Comparison of ENCODE assay signal across 9 cellular contexts in genomic region chr13:46146898-46147297, GRCh38. TPM values are rescaled to one million over a fixed set of nuclear protein-coding genes. Genes with fewer than 3 reads are reported as not detected.
DNase-seq lines count a peak whose midpoint lies in the region; TF ChIP-seq lines count a peak whose summit lies in the region.
"Had no signal": no experiment of that assay in that cellular context is flagged by ENCODE, and none has a peak within 500 bp of the region (broad histone marks: within the 10 kb centered on the region; RNA-seq: fewer than 3 reads in every experiment).

No MANE protein-coding gene starts in this region.

- no peak overlapping the region for H3K4me3 Mint-ChIP-seq in activated T-cell treated with anti-CD3 and anti-CD28 coated beads, Interleukin-2, amount 50 U/mL, for 24 hours
- H3K4me3 Mint-ChIP-seq in glutamatergic neuron (ENCODE audit: unreplicated experiment), result no peak overlapping the region

- no peak for DNase-seq in activated T-cell treated with anti-CD3 and anti-CD28 coated beads, Interleukin-2, amount 50 U/mL, for 24 hours
- no peak for DNase-seq in activated T-cell treated with anti-CD3 and anti-CD28 coated beads, Interleukin-2, amount 50 U/mL, for 48 hours
- DNase-seq in SK-N-DZ (ENCODE audit: low spot score) (peak; percentile 68), glutamatergic neuron (peak; percentile 51), superior temporal gyrus (ENCODE audit: extremely low spot score) (peak; percentile 56), dedifferentiated amniotic fluid mesenchymal stem cell (ENCODE audit: extremely low spot score) (no peak), NCI-H2029 treated with DMSO at 0.1 percent for 48 hours (lab: John Stamatoyannopoulos, UW) (no peak), SIG-M5 treated with dmso at 0.1 percent for 504 hours (lab: John Stamatoyannopoulos, UW; ENCODE audit: unreplicated experiment) (no peak)
- DNase-seq: naive B cell had no signal

- H3K36me3 Mint-ChIP-seq in activated T-cell treated with anti-CD3 and anti-CD28 coated beads, Interleukin-2, amount 50 U/mL, for 24 hours (ENCODE audit: low read depth), result peaks cover 95% of the 10 kb centered on the region
- no peaks in the 10 kb centered on the region for H3K36me3 Mint-ChIP-seq in glutamatergic neuron (ENCODE audit: unreplicated experiment)

- TF ChIP-seq CTCF in glutamatergic neuron (IDR thresholded peaks at IDR 0.05; ENCODE audit: partially characterized antibody, unreplicated experiment), result no peak

- H3K4me1 Mint-ChIP-seq in activated T-cell treated with anti-CD3 and anti-CD28 coated beads, Interleukin-2, amount 50 U/mL, for 24 hours (ENCODE audit: low read depth), result peaks cover 52% of the 10 kb centered on the region
- peaks cover 8% of the 10 kb centered on the region for H3K4me1 Mint-ChIP-seq in glutamatergic neuron (ENCODE audit: low read depth, unreplicated experiment)

- H3K9me3 Mint-ChIP-seq in activated T-cell treated with anti-CD3 and anti-CD28 coated beads, Interleukin-2, amount 50 U/mL, for 24 hours, result no peaks in the 10 kb centered on the region
- no peaks in the 10 kb centered on the region for H3K9me3 Mint-ChIP-seq in glutamatergic neuron (ENCODE audit: unreplicated experiment)
- H3K9me3 Mint-ChIP-seq: naive B cell had no signal

- H3K27ac Mint-ChIP-seq in activated T-cell treated with anti-CD3 and anti-CD28 coated beads, Interleukin-2, amount 50 U/mL, for 24 hours, result peak overlapping the region; percentile 78
- H3K27ac Mint-ChIP-seq in glutamatergic neuron (ENCODE audit: unreplicated experiment), result no peak overlapping the region

- H3K27me3 Mint-ChIP-seq in activated T-cell treated with anti-CD3 and anti-CD28 coated beads, Interleukin-2, amount 50 U/mL, for 24 hours, result no peaks in the 10 kb centered on the region
- no peaks in the 10 kb centered on the region for H3K27me3 Mint-ChIP-seq in glutamatergic neuron (ENCODE audit: unreplicated experiment)
- H3K27me3 Mint-ChIP-seq: naive B cell had no signal

RNA-seq across cellular contexts. Expression of gene LCP1, which starts 35.1 kb away (rescaled TPM):
- polyA plus RNA-seq in SK-N-DZ (2014; cell fraction: cytosol; rRNA removed), result 7.0 and 7.2 TPM in 2 replicates
- 2.6 and 5.3 TPM in 2 replicates for polyA plus RNA-seq in SK-N-DZ (2014; cell fraction: nucleus; rRNA removed)
- 0.71 TPM for total RNA-seq in glutamatergic neuron (ENCODE audit: unreplicated experiment)

RNA-seq across cellular contexts. Expression of gene CPB2, which starts 42.1 kb away (rescaled TPM):
- not detected in 2 replicates for polyA plus RNA-seq in SK-N-DZ (2014; cell fraction: cytosol; rRNA removed)
- polyA plus RNA-seq in SK-N-DZ (2014; cell fraction: nucleus; rRNA removed), result not detected in 2 replicates
- not detected for total RNA-seq in glutamatergic neuron (ENCODE audit: unreplicated experiment)

Comparison
In these comparisons a context has a peak if more than half of its experiments do, and no peak if none do; other contexts are left out.
1. DNase-seq: peak in SK-N-DZ (single experiment), glutamatergic neuron (single experiment) and superior temporal gyrus (single experiment); none in activated T-cell treated with anti-CD3 and anti-CD28 coated beads, Interleukin-2, amount 50 U/mL, for 24 hours (single experiment), activated T-cell treated with anti-CD3 and anti-CD28 coated beads, Interleukin-2, amount 50 U/mL, for 48 hours (0 of 2), dedifferentiated amniotic fluid mesenchymal stem cell (single experiment), NCI-H2029 treated with DMSO at 0.1 percent for 48 hours (single experiment) and SIG-M5 treated with dmso at 0.1 percent for 504 hours (single experiment).